15 cellular contexts compared by ENCODE assay signal in genomic region chr11:119365071-119365591, GRCh38. TPM values are rescaled to one million over a fixed set of nuclear protein-coding genes. Genes with fewer than 3 reads are reported as not detected.
DNase-seq lines count a peak whose midpoint lies in the region; TF ChIP-seq lines count a peak whose summit lies in the region.
"Had no signal": no experiment of that assay in that cellular context is flagged by ENCODE, and none has a peak within 500 bp of the region (broad histone marks: within the 10 kb centered on the region; RNA-seq: fewer than 3 reads in every experiment).

No MANE protein-coding gene starts in this region.

- no peaks in the 10 kb centered on the region for H3K36me3 Mint-ChIP-seq in T-helper 2 cell treated with Interferon-gamma antibody and Interleukin-4, amounts not matched to agents 5 μg/mL and 100 μg/mL, for 36 hours (ENCODE audit: low read depth)

- H3K9ac ChIP-seq in muscle layer of colon (ENCODE audit: low read length) = no peak overlapping the region

- H3K27ac ChIP-seq in coronary artery (peak overlapping the region; percentile 72 to 82), muscle layer of colon (ENCODE audit: low read depth, low read length) (peak overlapping the region; percentile 66), tibial nerve (peak overlapping the region in 3 of 4 donors; percentile 68 to 88 (median 81)), breast epithelium (peak overlapping the region in 1 of 2 donors; percentile 14)

- H3K4me1 ChIP-seq in muscle layer of colon (ENCODE audit: insufficient read depth, low read length) (peaks cover 75% of the 10 kb centered on the region), tibial nerve (peaks cover 0 to 92% (median 40%) of the 10 kb centered on the region in 4 donors), breast epithelium (peaks cover 0 to 10% of the 10 kb centered on the region in 2 donors)

- peaks cover 35% of the 10 kb centered on the region for H3K27me3 Mint-ChIP-seq in T-helper 2 cell treated with Interferon-gamma antibody and Interleukin-4, amounts not matched to agents 5 μg/mL and 100 μg/mL, for 36 hours (ENCODE audit: low read depth)

- H3K9me3 Mint-ChIP-seq in T-helper 2 cell treated with Interferon-gamma antibody and Interleukin-4, amounts not matched to agents 5 μg/mL and 100 μg/mL, for 36 hours = no peaks in the 10 kb centered on the region

- peaks cover 0 to 11% of the 10 kb centered on the region in 2 donors for H3K27me3 ChIP-seq in muscle layer of colon (ENCODE audit: control insufficient read depth in 1 of 2, insufficient read depth in 2 of 2, low read length in 2 of 2)
- peaks cover 0 to 7% of the 10 kb centered on the region in 2 donors for H3K27me3 ChIP-seq in tibial nerve
- no peaks in the 10 kb centered on the region for H3K27me3 ChIP-seq in breast epithelium

- TF ChIP-seq POLR2A in tibial nerve (IDR thresholded peaks at IDR 0.05) (no peak), breast epithelium (IDR thresholded peaks at IDR 0.05) (no peak)

- H3K9me3 ChIP-seq in muscle layer of colon (ENCODE audit: low read length) (no peaks in the 10 kb centered on the region), tibial nerve (no peaks in the 10 kb centered on the region), breast epithelium (no peaks in the 10 kb centered on the region)

- intact Hi-C loops in breast epithelium (cut with DNase I; ENCODE audit: low total_unique reads) = no loop called here

- 66 to 70% methylated on average over 6 of the region's 6 CpGs for WGBS in tibial nerve, 2 donors

- TF ChIP-seq CTCF in coronary artery (IDR thresholded peaks at IDR 0.05) = no peak
- TF ChIP-seq CTCF in tibial nerve (IDR thresholded peaks at IDR 0.05) = no peak
- TF ChIP-seq CTCF in breast epithelium (IDR thresholded peaks at IDR 0.05) = no peak

- no peak overlapping the region for H3K27ac Mint-ChIP-seq in T-helper 2 cell treated with Interferon-gamma antibody and Interleukin-4, amounts not matched to agents 5 μg/mL and 100 μg/mL, for 36 hours

- H3K4me1 Mint-ChIP-seq in T-helper 2 cell treated with Interferon-gamma antibody and Interleukin-4, amounts not matched to agents 5 μg/mL and 100 μg/mL, for 36 hours (ENCODE audit: low read depth) = peaks cover 5% of the 10 kb centered on the region

- H3K4me3 Mint-ChIP-seq in T-helper 2 cell treated with Interferon-gamma antibody and Interleukin-4, amounts not matched to agents 5 μg/mL and 100 μg/mL, for 36 hours = peak overlapping the region; percentile 87

- TF ChIP-seq EP300 in tibial nerve (IDR thresholded peaks at IDR 0.05) = no peak

- no peaks in the 10 kb centered on the region for H3K36me3 ChIP-seq in muscle layer of colon (ENCODE audit: insufficient read depth, low read length)
- no peaks in the 10 kb centered on the region for H3K36me3 ChIP-seq in tibial nerve
- no peaks in the 10 kb centered on the region for H3K36me3 ChIP-seq in breast epithelium

- DNase-seq in T-helper 2 cell treated with Interferon-gamma antibody and Interleukin-4, amounts not matched to agents 5 μg/mL and 100 μg/mL, for 36 hours (ENCODE audit: low spot score) = no peak
- no peak for DNase-seq in T-helper 2 cell
- no peak for DNase-seq in coronary artery (ENCODE audit: low spot score)
- DNase-seq in tibial nerve (ENCODE audit: low spot score in 2 of 2) = no peak
- DNase-seq in ecto neural progenitor cell (ENCODE audit: low spot score) = no peak
- DNase-seq in T-helper 9 cell = no peak
- DNase-seq in breast epithelium (ENCODE audit: low spot score in 2 of 2) = no peak
- DNase-seq: activated CD4-positive, CD25-positive, alpha-beta regulatory T cell; activated naive CD4-positive, alpha-beta T cell; GDM1; NCI-H1694; PC-3 had no signal

- peak overlapping the region; percentile 31 for H3K4me3 ChIP-seq in coronary artery
- H3K4me3 ChIP-seq in muscle layer of colon (ENCODE audit: low read depth in 1 of 2, low read length in 2 of 2) = peak overlapping the region in 1 of 2 donors; percentile 28
- peak overlapping the region in 1 of 4 donors; percentile 62 for H3K4me3 ChIP-seq in tibial nerve
- H3K4me3 ChIP-seq in breast epithelium = no peak overlapping the region

RNA-seq across cellular contexts. Expression of gene USP2, which starts 16.4 kb away (rescaled TPM):
- total RNA-seq in tibial nerve = 10 to 100 TPM in 2 of 4 donors, 1 to 10 TPM in 2; 2.1 to 18.4 (median 11.6) TPM
- total RNA-seq in breast epithelium = 1 to 10 TPM in 2 of 3 donors, under 1 TPM in 1; 0.48 to 3.8 (median 2.0) TPM

RNA-seq across cellular contexts. Expression of gene MFRP, which starts 18.6 kb away (rescaled TPM):
- total RNA-seq in tibial nerve (under 1 TPM in 1 of 4 donors, not detected in 3; 0.44 TPM), breast epithelium (under 1 TPM in 1 of 3 donors, not detected in 2; 0.16 TPM)
- total RNA-seq: endothelial cell of umbilical vein, PC-3, sciatic nerve had no signal

RNA-seq across cellular contexts. Expression of gene C1QTNF5, which starts 24.4 kb away (rescaled TPM):
- total RNA-seq in tibial nerve (10 to 100 TPM; 12.5 to 55.2 (median 34.1) TPM), breast epithelium (10 to 100 TPM; 14.3 to 55.0 (median 38.0) TPM)

RNA-seq across cellular contexts. Expression of gene RNF26, which starts 30.8 kb away (rescaled TPM):
- total RNA-seq in tibial nerve (10 to 100 TPM; 13.8 to 19.2 (median 15.9) TPM), breast epithelium (10 to 100 TPM in 1 of 3 donors, 1 to 10 TPM in 2; 8.8 to 11.2 (median 9.7) TPM)

RNA-seq across cellular contexts. Expression of gene MCAM, which starts 48.2 kb away (rescaled TPM):
- total RNA-seq in tibial nerve (1,000 to 10,000 TPM in 1 of 4 donors, 100 to 1,000 TPM in 3; 612 to 1,198 (median 830) TPM), breast epithelium (1,000 to 10,000 TPM in 1 of 3 donors, 100 to 1,000 TPM in 2; 170 to 1,725 (median 408) TPM)
